In genomic region chr10:113992601-113993011, GRCh38 we compare ENCODE assay signal across 20 cellular contexts. TPM values are rescaled to one million over a fixed set of nuclear protein-coding genes. Genes with fewer than 3 reads are reported as not detected.
DNase-seq lines count a peak whose midpoint lies in the region; ATAC-seq and TF ChIP-seq lines count a peak whose summit lies in the region.
"Had no signal": no experiment of that assay in that cellular context is flagged by ENCODE, and none has a peak within 500 bp of the region (broad histone marks: within the 10 kb centered on the region; RNA-seq: fewer than 3 reads in every experiment).

No MANE protein-coding gene starts in this region.

- CTCF ChIA-PET in MCF 10A (lab: Yijun Ruan, JAX), result no interaction called here

- WGBS in aorta, 2 donors, result 79 to 80% methylated on average over 6 of the region's 6 CpGs

- DNase-seq in Right ventricle myocardium superior, result peak; percentile 45
- DNase-seq in right atrium auricular region (ENCODE audit: low spot score), result no peak
- DNase-seq in MCF 10A (ENCODE audit: unreplicated experiment), result peak; percentile 15
- peak; percentile 32 for DNase-seq in kidney tubule cell (ENCODE audit: low spot score)
- no peak for DNase-seq in aorta
- no peak for DNase-seq in left colon
- DNase-seq in activated CD4-positive, alpha-beta T cell treated with anti-CD3 and anti-CD28 coated beads for 48 hours, result no peak
- DNase-seq: 8988T; activated naive CD8-positive, alpha-beta T cell treated with anti-CD3 and anti-CD28 coated beads, Interleukin-2, amount 10 ng/mL, durations not matched to agents 7 days and 5 days; immature natural killer cell; naive thymus-derived CD4-positive, alpha-beta T cell; NCI-H1092; NCI-H2107; NCI-H524 treated with DMSO at 0.1 percent for 48 hours; SJCRH30; testis had no signal

- H3K4me1 Mint-ChIP-seq in MCF 10A (ENCODE audit: insufficient read depth, unreplicated experiment), result peaks cover 8% of the 10 kb centered on the region
- H3K4me1 Mint-ChIP-seq: immature natural killer cell had no signal

- H3K4me3 ChIP-seq in right atrium auricular region (no peak overlapping the region), aorta (ENCODE audit: low read length in 2 of 2) (no peak overlapping the region)
- H3K4me3 ChIP-seq: SJCRH30, testis had no signal

- no peaks in the 10 kb centered on the region for H3K9me3 ChIP-seq in right atrium auricular region
- no peaks in the 10 kb centered on the region for H3K9me3 ChIP-seq in aorta (ENCODE audit: control insufficient read depth, low read length)
- H3K9me3 ChIP-seq: SJCRH30, testis had no signal

- H3K4me1 ChIP-seq in right atrium auricular region (peaks cover 0 to 16% of the 10 kb centered on the region in 2 donors), aorta (ENCODE audit: control insufficient read depth in 1 of 2, insufficient read depth in 2 of 2, low read length in 2 of 2) (no peaks in the 10 kb centered on the region)
- H3K4me1 ChIP-seq: SJCRH30, testis had no signal

- TF ChIP-seq CTCF in right atrium auricular region (IDR thresholded peaks at IDR 0.05), result no peak
- TF ChIP-seq CTCF in MCF 10A (IDR thresholded peaks at IDR 0.05; ENCODE audit: unreplicated experiment), result no peak

- no TSS peak for BruUV-seq in MCF 10A (replicated peaks; lab: Mats Ljungman, UMichigan)

- H3K27ac Mint-ChIP-seq in MCF 10A (ENCODE audit: low read depth, unreplicated experiment), result no peak overlapping the region
- H3K27ac Mint-ChIP-seq: activated naive CD8-positive, alpha-beta T cell treated with anti-CD3 and anti-CD28 coated beads, Interleukin-2, amount 10 ng/mL, durations not matched to agents 7 days and 5 days; activated T-helper 1 cell treated with anti-CD3 and anti-CD28 coated beads, Interleukin-12 subunit alpha, Interleukin-12 subunit beta, Interleukin-2, Interleukin-4 antibody, amounts not matched to agents 30 ng/mL and 10 ng/mL and 1 ng/mL, durations not matched to agents 14 hours and 24 hours and 36 hours; immature natural killer cell; naive thymus-derived CD4-positive, alpha-beta T cell had no signal

- no peak overlapping the region for H3K4me3 Mint-ChIP-seq in MCF 10A (ENCODE audit: unreplicated experiment)
- H3K4me3 Mint-ChIP-seq: activated naive CD8-positive, alpha-beta T cell treated with anti-CD3 and anti-CD28 coated beads, Interleukin-2, amount 10 ng/mL, durations not matched to agents 7 days and 5 days; activated T-helper 1 cell treated with anti-CD3 and anti-CD28 coated beads, Interleukin-12 subunit alpha, Interleukin-12 subunit beta, Interleukin-2, Interleukin-4 antibody, amounts not matched to agents 30 ng/mL and 10 ng/mL and 1 ng/mL, durations not matched to agents 14 hours and 24 hours and 36 hours; immature natural killer cell; naive thymus-derived CD4-positive, alpha-beta T cell had no signal

- peak; percentile 67 for ATAC-seq in Right ventricle myocardium superior (ENCODE audit: poor library complexity)
- peak; percentile 35 for ATAC-seq in aorta (ENCODE audit: low FRiP score)
- ATAC-seq in left colon, result no peak
- no peak for ATAC-seq in HG03045 (IDR thresholded peaks at IDR 0.05; ENCODE audit: unreplicated experiment)
- ATAC-seq: activated CD4-positive, CD25-positive, alpha-beta regulatory T cell treated with anti-CD3 and anti-CD28 coated beads, Interleukin-2, amount 50 U/mL, for 24 hours; naive thymus-derived CD4-positive, alpha-beta T cell had no signal

- intact Hi-C loops in Right ventricle myocardium superior (cut with DNase I), result no loop called here
- intact Hi-C loops in MCF 10A (cut with micrococcal nuclease), result no loop called here
- intact Hi-C loops in aorta (cut with DNase I), result no loop called here
- intact Hi-C loops in left colon (cut with DNase I, micrococcal nuclease), result no loop called here

- H3K27ac ChIP-seq in right atrium auricular region (peak overlapping the region in 1 of 2 donors; percentile 2), aorta (ENCODE audit: low read depth in 1 of 2, low read length in 2 of 2) (no peak overlapping the region)
- H3K27ac ChIP-seq: epithelial cell of prostate, SJCRH30, testis had no signal

- H3K27me3 Mint-ChIP-seq in MCF 10A (ENCODE audit: insufficient read depth, unreplicated experiment), result no peaks in the 10 kb centered on the region

- H3K36me3 Mint-ChIP-seq in MCF 10A (ENCODE audit: insufficient read depth, unreplicated experiment), result peaks cover 4% of the 10 kb centered on the region
- H3K36me3 Mint-ChIP-seq: immature natural killer cell had no signal

- no peaks in the 10 kb centered on the region for H3K9me3 Mint-ChIP-seq in MCF 10A (ENCODE audit: unreplicated experiment)
- H3K9me3 Mint-ChIP-seq: immature natural killer cell had no signal

- H3K27me3 ChIP-seq in right atrium auricular region (no peaks in the 10 kb centered on the region), aorta (ENCODE audit: control insufficient read depth in 1 of 2, insufficient read depth in 2 of 2, low read length in 1 of 2) (no peaks in the 10 kb centered on the region)
- H3K27me3 ChIP-seq: testis had no signal

- POLR2A ChIA-PET in MCF 10A (lab: Yijun Ruan, JAX), result no interaction called here

- H3K36me3 ChIP-seq in right atrium auricular region, result no peaks in the 10 kb centered on the region
- H3K36me3 ChIP-seq in aorta (ENCODE audit: control insufficient read depth in 1 of 2, insufficient read depth in 2 of 2, low read length in 1 of 2), result no peaks in the 10 kb centered on the region
- H3K36me3 ChIP-seq: SJCRH30 had no signal

RNA-seq across cellular contexts. Expression of gene ADRB1, which starts 51.1 kb away (rescaled TPM):
- total RNA-seq in Right ventricle myocardium superior, result 63.0 TPM
- total RNA-seq in right atrium auricular region, result 10 to 100 TPM; 32.8 to 49.8 TPM
- 0.28 and 0.56 TPM in 2 replicates for total RNA-seq in MCF 10A (2022)
- total RNA-seq in aorta, result under 1 TPM; 0.12 to 0.19 TPM
- polyA plus RNA-seq in aorta, result not detected
- total RNA-seq in left colon, result 1 to 10 TPM in 1 of 2 donors, under 1 TPM in 1; 0.73 to 1.6 TPM
- total RNA-seq: activated T-helper 1 cell treated with anti-CD3 and anti-CD28 coated beads, Interleukin-12 subunit alpha, Interleukin-12 subunit beta, Interleukin-2, Interleukin-4 antibody, amounts not matched to agents 30 ng/mL and 10 ng/mL and 1 ng/mL, durations not matched to agents 14 hours and 24 hours and 36 hours had no signal
- polyA plus RNA-seq: naive thymus-derived CD4-positive, alpha-beta T cell had no signal

Comparison
In these comparisons a context has a peak if more than half of its experiments do, and no peak if none do; other contexts are left out.
1. DNase-seq: peak in Right ventricle myocardium superior (single experiment), MCF 10A (single experiment) and kidney tubule cell (single experiment); none in right atrium auricular region (single experiment), aorta (0 of 2), left colon (0 of 2) and activated CD4-positive, alpha-beta T cell treated with anti-CD3 and anti-CD28 coated beads for 48 hours (single experiment).
2. ATAC-seq: peak in Right ventricle myocardium superior (single experiment) and aorta (single experiment); none in left colon (single experiment) and HG03045 (single experiment).
3. RNA of gene ADRB1, which starts 51.1 kb away (total RNA-seq): 63.0 TPM in Right ventricle myocardium superior (single experiment) and 32.8 to 49.8 TPM in right atrium auricular region; 0.73 to 1.6 TPM in left colon, 0.28 to 0.56 TPM in MCF 10A and 0.12 to 0.19 TPM in aorta; every median in the first group is over 10 times any median in the second.